In genomic region chr1:21573475-21573874, GRCh38 we compare ENCODE assay signal across 10 cellular contexts.
DNase-seq lines count a peak whose midpoint lies in the region; ATAC-seq and TF ChIP-seq lines count a peak whose summit lies in the region.
"Had no signal": no experiment of that assay in that cellular context is flagged by ENCODE, and none has a peak within 500 bp of the region (broad histone marks: within the 10 kb centered on the region; RNA-seq: fewer than 3 reads in every experiment).

No MANE protein-coding gene starts in this region.

- ATAC-seq in left cardiac atrium (no peak), gastroesophageal sphincter (no peak), HG03378 (IDR thresholded peaks at IDR 0.05; ENCODE audit: unreplicated experiment) (no peak)

- no peaks in the 10 kb centered on the region for H3K36me3 ChIP-seq in left ventricle myocardium inferior
- no peaks in the 10 kb centered on the region for H3K36me3 ChIP-seq in gastroesophageal sphincter
- H3K36me3 ChIP-seq in mesendoderm (ENCODE audit: control insufficient read depth, insufficient read depth, low read length), result no peaks in the 10 kb centered on the region

- H3K27ac Mint-ChIP-seq in osteocyte (ENCODE audit: unreplicated experiment), result no peak overlapping the region

- H3K23ac ChIP-seq in mesendoderm (ENCODE audit: low read length), result no peak overlapping the region

- no peak for TF ChIP-seq EP300 in gastroesophageal sphincter (IDR thresholded peaks at IDR 0.05)

- intact Hi-C loops in left ventricle myocardium inferior (cut with micrococcal nuclease), result loop anchor here (10.0 kb wide), 1 partner anchor 59 kb away; no protein-coding TSS in a partner anchor
- intact Hi-C loops in left cardiac atrium (cut with DNase I), result loop anchor here (5.0 to 10.0 kb wide), 4 partner anchors 36 to 201 kb away; no protein-coding TSS in a partner anchor

- H3K79me2 ChIP-seq in mesendoderm (ENCODE audit: control insufficient read depth, insufficient read depth, low read length), result no peaks in the 10 kb centered on the region

- H3K4me3 Mint-ChIP-seq in osteocyte (ENCODE audit: unreplicated experiment), result no peak overlapping the region

- H3K79me1 ChIP-seq in mesendoderm (ENCODE audit: low read length), result no peaks in the 10 kb centered on the region

- H2BK5ac ChIP-seq in mesendoderm (ENCODE audit: low read length), result no peak overlapping the region

- H3K27me3 ChIP-seq in left ventricle myocardium inferior (ENCODE audit: low read depth) (no peaks in the 10 kb centered on the region), gastroesophageal sphincter (no peaks in the 10 kb centered on the region), mesendoderm (ENCODE audit: insufficient read depth, low read length, poor library complexity) (no peaks in the 10 kb centered on the region)

- H3K9me3 ChIP-seq in left ventricle myocardium inferior (replicated peaks), result no peaks in the 10 kb centered on the region
- H3K9me3 ChIP-seq in gastroesophageal sphincter, result peaks cover 0 to 6% (median 0%) of the 10 kb centered on the region in 3 donors
- H3K9me3 ChIP-seq: A549 had no signal

- no peak overlapping the region for H3K4ac ChIP-seq in mesendoderm (ENCODE audit: low read depth, low read length)

- H3K9ac ChIP-seq in mesendoderm (ENCODE audit: low read length), result no peak overlapping the region

- no peak overlapping the region for H4K8ac ChIP-seq in mesendoderm (ENCODE audit: low read depth, low read length)

- no peaks in the 10 kb centered on the region for H3K27me3 Mint-ChIP-seq in osteocyte (ENCODE audit: unreplicated experiment)

- peak overlapping the region; percentile 95 for H3K27ac ChIP-seq in left ventricle myocardium inferior (replicated peaks)
- H3K27ac ChIP-seq in gastroesophageal sphincter, result peak overlapping the region in 3 of 4 donors; percentile 27 to 86 (median 85)
- no peak overlapping the region for H3K27ac ChIP-seq in mesendoderm (ENCODE audit: low read depth, low read length)
- H3K27ac ChIP-seq: A549, PC-9 had no signal

- WGBS in gastroesophageal sphincter (ENCODE audit: low coverage in 1 of 2), 2 donors, result 40 to 67% methylated on average over 1 of the region's 11 CpGs
- no CpG with 5 or more reads among the region's 11 CpGs for WGBS in mesendoderm (ENCODE audit: extremely low coverage, insufficient coverage, low lambda C conversion rate)

- DNase-seq in left ventricle myocardium inferior (no peak), left cardiac atrium (no peak), mesendoderm (no peak), NCI-H128 (lab: John Stamatoyannopoulos, UW; ENCODE audit: unreplicated experiment) (no peak), osteocyte (ENCODE audit: extremely low spot score, unreplicated experiment) (no peak)
- DNase-seq: KG1 had no signal

- TF ChIP-seq CTCF in left ventricle myocardium inferior (IDR thresholded peaks at IDR 0.05; ENCODE audit: borderline replicate concordance) (no peak), gastroesophageal sphincter (IDR thresholded peaks at IDR 0.05) (no peak), osteocyte (IDR thresholded peaks at IDR 0.05) (no peak)

- H2BK15ac ChIP-seq in mesendoderm (replicated peaks; ENCODE audit: low read depth), result no peak overlapping the region

- H3K4me1 Mint-ChIP-seq in osteocyte (ENCODE audit: unreplicated experiment), result peaks cover 21% of the 10 kb centered on the region

- H2BK120ac ChIP-seq in mesendoderm (ENCODE audit: low read depth, low read length), result no peak overlapping the region

- no peak for TF ChIP-seq POLR2A in gastroesophageal sphincter (IDR thresholded peaks at IDR 0.05)

- H3K18ac ChIP-seq in mesendoderm (ENCODE audit: low read length), result no peak overlapping the region

- H3K4me3 ChIP-seq in left ventricle myocardium inferior (no peak overlapping the region), gastroesophageal sphincter (no peak overlapping the region), mesendoderm (ENCODE audit: low read length) (no peak overlapping the region)
- H3K4me3 ChIP-seq: A549, PC-9 had no signal

- H3K4me2 ChIP-seq in mesendoderm (ENCODE audit: low read length), result no peak overlapping the region
- H3K4me2 ChIP-seq: A549, PC-9 had no signal

- H3K36me3 Mint-ChIP-seq in osteocyte (ENCODE audit: unreplicated experiment), result no peaks in the 10 kb centered on the region

- no peaks in the 10 kb centered on the region for H3K9me3 Mint-ChIP-seq in osteocyte (ENCODE audit: unreplicated experiment)

- no peak overlapping the region for H2AK5ac ChIP-seq in mesendoderm (ENCODE audit: low read length)

- H3K56ac ChIP-seq in mesendoderm (ENCODE audit: low read length), result peak overlapping the region; percentile 37

- H3K4me1 ChIP-seq in left ventricle myocardium inferior, result peaks cover 24% of the 10 kb centered on the region
- H3K4me1 ChIP-seq in gastroesophageal sphincter, result peaks cover 0 to 24% (median 5%) of the 10 kb centered on the region in 3 donors
- H3K4me1 ChIP-seq in mesendoderm (ENCODE audit: control insufficient read depth, low read depth, low read length), result peaks cover 2% of the 10 kb centered on the region
- H3K4me1 ChIP-seq: A549 had no signal

- H4K5ac ChIP-seq in mesendoderm (ENCODE audit: low read length), result no peak overlapping the region
